ENCODE assay signal across 8 cellular contexts in the genomic region with DNA sequence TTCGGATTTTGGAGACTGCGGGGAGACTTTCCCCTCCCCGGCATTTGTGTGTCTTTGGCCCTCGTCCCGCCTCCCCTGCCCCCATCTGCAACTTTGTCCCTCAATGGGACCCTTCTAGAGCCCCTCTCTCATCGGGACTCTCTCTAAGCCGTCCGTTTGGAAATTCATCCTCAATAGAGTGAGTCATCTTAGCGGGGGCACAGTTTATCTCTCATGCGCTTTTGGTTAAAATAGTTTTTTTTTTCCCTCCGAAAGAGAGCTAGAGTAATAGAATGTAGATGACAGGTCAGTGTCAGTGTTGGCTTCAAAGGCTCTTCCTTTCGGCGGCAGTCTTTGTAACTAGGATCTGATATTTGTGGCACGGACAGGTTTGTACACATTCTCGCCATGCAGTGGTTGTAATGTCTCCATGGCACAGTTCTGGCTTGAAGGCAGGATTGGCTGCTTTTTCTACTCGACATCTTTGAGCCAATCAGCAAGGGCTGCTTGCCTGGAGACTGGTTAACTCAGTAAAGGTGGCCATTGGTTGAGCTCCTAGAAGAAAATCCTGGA. TPM values are rescaled to one million over a fixed set of nuclear protein-coding genes. Genes with fewer than 3 reads are reported as not detected.
DNase-seq lines count a peak whose midpoint lies in the region; ATAC-seq, FAIRE-seq and TF ChIP-seq lines count a peak whose summit lies in the region.

No MANE protein-coding gene starts in this region.

- H3K27me3 ChIP-seq in pancreas (no peaks in the 10 kb centered on the region), upper lobe of left lung (no peaks in the 10 kb centered on the region)

- DNase-seq in GM12864 (ENCODE audit: low read depth), result peak; percentile 82
- peak; percentile 91 for DNase-seq in NCI-H1092 (lab: John Stamatoyannopoulos, UW)
- DNase-seq in SKM-1 treated with dmso at 0.1 percent for 144 hours (lab: John Stamatoyannopoulos, UW; ENCODE audit: unreplicated experiment), result peak; percentile 79
- peak; percentile 65 for DNase-seq in activated naive CD8-positive, alpha-beta T cell treated with anti-CD3 and anti-CD28 coated beads, Interleukin-2, amount 50 U/mL, for 24 hours
- peak; percentile 51 for DNase-seq in Right ventricle myocardium superior
- DNase-seq in pancreas, result peak in 5 of 6 donors; percentile 61 to 85 (median 84)
- peak in 1 of 2 donors; percentile 92 for DNase-seq in upper lobe of left lung

- H3K27me3 Mint-ChIP-seq in activated naive CD8-positive, alpha-beta T cell treated with anti-CD3 and anti-CD28 coated beads, Interleukin-2, amount 50 U/mL, for 24 hours, result peaks cover 2% of the 10 kb centered on the region

- TF ChIP-seq EP300 in upper lobe of left lung (IDR thresholded peaks at IDR 0.05), result peak in 1 of 4 donors; percentile 29

- peak overlapping the region; percentile 99 to 100 (median 100) for H3K27ac ChIP-seq in pancreas
- H3K27ac ChIP-seq in upper lobe of left lung, result peak overlapping the region; percentile 99 to 100 (median 100)

- TF ChIP-seq CTCF in GM12864 (IDR thresholded peaks at IDR 0.05; ENCODE audit: low read depth, low read length, missing control alignments), result no peak
- no peak for TF ChIP-seq CTCF in pancreas (IDR thresholded peaks at IDR 0.05)
- no peak for TF ChIP-seq CTCF in upper lobe of left lung (IDR thresholded peaks at IDR 0.05)

- H3K4me1 Mint-ChIP-seq in activated naive CD8-positive, alpha-beta T cell treated with anti-CD3 and anti-CD28 coated beads, Interleukin-2, amount 50 U/mL, for 24 hours, result peaks cover 35% of the 10 kb centered on the region

- no peaks in the 10 kb centered on the region for H3K36me3 ChIP-seq in pancreas
- no peaks in the 10 kb centered on the region for H3K36me3 ChIP-seq in upper lobe of left lung

- no peaks in the 10 kb centered on the region for H3K9me3 Mint-ChIP-seq in activated naive CD8-positive, alpha-beta T cell treated with anti-CD3 and anti-CD28 coated beads, Interleukin-2, amount 50 U/mL, for 24 hours

- peaks cover 0 to 13% (median 7%) of the 10 kb centered on the region in 3 donors for H3K4me1 ChIP-seq in pancreas
- H3K4me1 ChIP-seq in upper lobe of left lung, result peaks cover 18 to 33% (median 22%) of the 10 kb centered on the region in 4 donors

- no peaks in the 10 kb centered on the region for H3K9me3 ChIP-seq in pancreas
- no peaks in the 10 kb centered on the region for H3K9me3 ChIP-seq in upper lobe of left lung

- ATAC-seq in HG02610 (IDR thresholded peaks at IDR 0.05; ENCODE audit: unreplicated experiment), result peak; percentile 80
- peak; percentile 81 for ATAC-seq in activated naive CD8-positive, alpha-beta T cell treated with anti-CD3 and anti-CD28 coated beads, Interleukin-2, amount 50 U/mL, for 24 hours
- peak; percentile 75 for ATAC-seq in Right ventricle myocardium superior (ENCODE audit: poor library complexity)
- peak; percentile 65 to 81 (median 72) for ATAC-seq in pancreas
- peak; percentile 78 to 93 for ATAC-seq in upper lobe of left lung (ENCODE audit: low FRiP score in 2 of 2)

- H3K4me3 ChIP-seq in GM12864 (ENCODE audit: low read depth, low read length) (peak overlapping the region; percentile 94), pancreas (peak overlapping the region; percentile 54 to 96 (median 90)), upper lobe of left lung (peak overlapping the region; percentile 67 to 90 (median 84))

- peak overlapping the region; percentile 97 for H3K27ac Mint-ChIP-seq in activated naive CD8-positive, alpha-beta T cell treated with anti-CD3 and anti-CD28 coated beads, Interleukin-2, amount 50 U/mL, for 24 hours

- peak in 2 of 4 donors; percentile 44 to 73 for TF ChIP-seq POLR2A in upper lobe of left lung (IDR thresholded peaks at IDR 0.05)

- intact Hi-C loops in Right ventricle myocardium superior (cut with DNase I), result loop anchor here (5.0 kb wide), 1 partner anchor 80 kb away; the partner anchor contains the start of gene PDS5A
- intact Hi-C loops in pancreas (cut with DNase I), result no loop called here

- H3K36me3 Mint-ChIP-seq in activated naive CD8-positive, alpha-beta T cell treated with anti-CD3 and anti-CD28 coated beads, Interleukin-2, amount 50 U/mL, for 24 hours (ENCODE audit: low read depth), result peaks cover 6% of the 10 kb centered on the region

- WGBS in pancreas, 2 donors, result 0 to 1% methylated on average over 16 of the region's 16 CpGs
- 0% methylated on average over 16 of the region's 16 CpGs for WGBS in upper lobe of left lung, 2 donors

- FAIRE-seq in pancreas (lab: Jason Lieb, UNC), result peak; percentile 83

- peak overlapping the region; percentile 93 for H3K4me3 Mint-ChIP-seq in activated naive CD8-positive, alpha-beta T cell treated with anti-CD3 and anti-CD28 coated beads, Interleukin-2, amount 50 U/mL, for 24 hours

RNA-seq across cellular contexts. Expression of gene N4BP2, which starts 1.0 kb away (rescaled TPM):
- 3.9 TPM for total RNA-seq in Right ventricle myocardium superior
- 10 to 100 TPM in 5 of 6 donors, 1 to 10 TPM in 1; 10.0 to 13.4 (median 11.9) TPM for total RNA-seq in pancreas
- 1 to 10 TPM; 1.6 to 3.2 TPM for polyA plus RNA-seq in pancreas
- total RNA-seq in upper lobe of left lung, result 10 to 100 TPM in 2 of 6 donors, 1 to 10 TPM in 4; 7.1 to 29.3 (median 9.1) TPM
